1 cellular context compared by ENCODE assay signal in genomic region chr12:27906658-27907473, GRCh38.
TF ChIP-seq lines count a peak whose summit lies in the region.

No MANE protein-coding gene starts in this region.

TF ChIP-seq in K562, 482 proteins besides CTCF, POLR2A, EP300 and RAD21 (continued from another document and continues in another):
- no peak for TF ChIP-seq ZNF436 (CRISPR knock-in tag; IDR thresholded peaks at IDR 0.05)
- no peak for TF ChIP-seq NRF1 (conservative IDR thresholded peaks at IDR 0.05 in 1 of 2, IDR thresholded peaks at IDR 0.05 in 1 of 2)
- TF ChIP-seq ZNF146 (CRISPR knock-in tag; IDR thresholded peaks at IDR 0.05; ENCODE audit: unreplicated experiment), result no peak
- no peak for TF ChIP-seq ZBTB17 (CRISPR knock-in tag; IDR thresholded peaks at IDR 0.05)
- no peak for TF ChIP-seq ZNF316 (IDR thresholded peaks at IDR 0.05)
- peak; percentile 61 for TF ChIP-seq MGA (IDR thresholded peaks at IDR 0.05)
- TF ChIP-seq HEY1 (CRISPR knock-in tag; IDR thresholded peaks at IDR 0.05; ENCODE audit: borderline replicate concordance), result no peak
- TF ChIP-seq ZNF165 (CRISPR knock-in tag; IDR thresholded peaks at IDR 0.05; ENCODE audit: borderline replicate concordance), result no peak
- no peak for TF ChIP-seq ZNF263 (CRISPR knock-in tag; IDR thresholded peaks at IDR 0.05; ENCODE audit: borderline replicate concordance)
- no peak for TF ChIP-seq ZFP36 (IDR thresholded peaks at IDR 0.05; ENCODE audit: low read depth, low read length, partially characterized antibody)
- TF ChIP-seq NCOR1 (IDR thresholded peaks at IDR 0.05), result no peak
- TF ChIP-seq, protein P1, sequence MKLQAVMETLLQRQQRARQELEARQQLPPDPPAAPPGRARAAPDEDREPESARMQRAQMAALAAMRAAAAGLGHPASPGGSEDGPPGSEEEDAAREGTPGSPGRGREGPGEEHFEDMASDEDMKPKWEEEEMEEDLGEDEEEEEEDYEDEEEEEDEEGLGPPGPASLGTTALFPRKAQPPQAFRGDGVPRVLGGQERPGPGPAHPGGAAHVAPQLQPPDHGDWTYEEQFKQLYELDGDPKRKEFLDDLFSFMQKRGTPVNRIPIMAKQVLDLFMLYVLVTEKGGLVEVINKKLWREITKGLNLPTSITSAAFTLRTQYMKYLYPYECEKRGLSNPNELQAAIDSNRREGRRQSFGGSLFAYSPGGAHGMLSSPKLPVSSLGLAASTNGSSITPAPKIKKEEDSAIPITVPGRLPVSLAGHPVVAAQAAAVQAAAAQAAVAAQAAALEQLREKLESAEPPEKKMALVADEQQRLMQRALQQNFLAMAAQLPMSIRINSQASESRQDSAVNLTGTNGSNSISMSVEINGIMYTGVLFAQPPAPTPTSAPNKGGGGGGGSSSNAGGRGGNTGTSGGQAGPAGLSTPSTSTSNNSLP (IDR thresholded peaks at IDR 0.05; ENCODE audit: borderline replicate concordance, low read depth, low read length), result no peak
- TF ChIP-seq POLR2AphosphoS2 (IDR thresholded peaks at IDR 0.05; ENCODE audit: low read length), result no peak
- no peak for TF ChIP-seq ZNF324 (CRISPR knock-in tag; IDR thresholded peaks at IDR 0.05)
- TF ChIP-seq, protein P2, sequence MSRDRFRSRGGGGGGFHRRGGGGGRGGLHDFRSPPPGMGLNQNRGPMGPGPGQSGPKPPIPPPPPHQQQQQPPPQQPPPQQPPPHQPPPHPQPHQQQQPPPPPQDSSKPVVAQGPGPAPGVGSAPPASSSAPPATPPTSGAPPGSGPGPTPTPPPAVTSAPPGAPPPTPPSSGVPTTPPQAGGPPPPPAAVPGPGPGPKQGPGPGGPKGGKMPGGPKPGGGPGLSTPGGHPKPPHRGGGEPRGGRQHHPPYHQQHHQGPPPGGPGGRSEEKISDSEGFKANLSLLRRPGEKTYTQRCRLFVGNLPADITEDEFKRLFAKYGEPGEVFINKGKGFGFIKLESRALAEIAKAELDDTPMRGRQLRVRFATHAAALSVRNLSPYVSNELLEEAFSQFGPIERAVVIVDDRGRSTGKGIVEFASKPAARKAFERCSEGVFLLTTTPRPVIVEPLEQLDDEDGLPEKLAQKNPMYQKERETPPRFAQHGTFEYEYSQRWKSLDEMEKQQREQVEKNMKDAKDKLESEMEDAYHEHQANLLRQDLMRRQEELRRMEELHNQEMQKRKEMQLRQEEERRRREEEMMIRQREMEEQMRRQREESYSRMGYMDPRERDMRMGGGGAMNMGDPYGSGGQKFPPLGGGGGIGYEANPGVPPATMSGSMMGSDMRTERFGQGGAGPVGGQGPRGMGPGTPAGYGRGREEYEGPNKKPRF (IDR thresholded peaks at IDR 0.05; ENCODE audit: low read depth, low read length), result no peak
- TF ChIP-seq ZNF175 (CRISPR knock-in tag; IDR thresholded peaks at IDR 0.05; ENCODE audit: low read depth), result peak; percentile 69
- TF ChIP-seq MAFK (IDR thresholded peaks at IDR 0.05; ENCODE audit: low read length), result no peak
- TF ChIP-seq HMG20B (CRISPR knock-in tag; IDR thresholded peaks at IDR 0.05), result no peak
- no peak for TF ChIP-seq SAP30 (IDR thresholded peaks at IDR 0.05; ENCODE audit: borderline replicate concordance, insufficient read depth, low read depth, low read length, poor library complexity, severe bottlenecking)
- TF ChIP-seq ZBTB8A (IDR thresholded peaks at IDR 0.05; ENCODE audit: partially characterized antibody), result no peak
- TF ChIP-seq, protein P3, sequence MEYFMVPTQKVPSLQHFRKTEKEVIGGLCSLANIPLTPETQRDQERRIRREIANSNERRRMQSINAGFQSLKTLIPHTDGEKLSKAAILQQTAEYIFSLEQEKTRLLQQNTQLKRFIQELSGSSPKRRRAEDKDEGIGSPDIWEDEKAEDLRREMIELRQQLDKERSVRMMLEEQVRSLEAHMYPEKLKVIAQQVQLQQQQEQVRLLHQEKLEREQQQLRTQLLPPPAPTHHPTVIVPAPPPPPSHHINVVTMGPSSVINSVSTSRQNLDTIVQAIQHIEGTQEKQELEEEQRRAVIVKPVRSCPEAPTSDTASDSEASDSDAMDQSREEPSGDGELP (CRISPR knock-in tag; IDR thresholded peaks at IDR 0.05; ENCODE audit: borderline replicate concordance), result no peak
- no peak for TF ChIP-seq ZNF134 (CRISPR knock-in tag; conservative IDR thresholded peaks at IDR 0.05)
- TF ChIP-seq MXI1 (IDR thresholded peaks at IDR 0.05; ENCODE audit: low read depth, low read length), result no peak
- TF ChIP-seq BMI1 (IDR thresholded peaks at IDR 0.05; ENCODE audit: low read length), result no peak
- TF ChIP-seq, protein P4, sequence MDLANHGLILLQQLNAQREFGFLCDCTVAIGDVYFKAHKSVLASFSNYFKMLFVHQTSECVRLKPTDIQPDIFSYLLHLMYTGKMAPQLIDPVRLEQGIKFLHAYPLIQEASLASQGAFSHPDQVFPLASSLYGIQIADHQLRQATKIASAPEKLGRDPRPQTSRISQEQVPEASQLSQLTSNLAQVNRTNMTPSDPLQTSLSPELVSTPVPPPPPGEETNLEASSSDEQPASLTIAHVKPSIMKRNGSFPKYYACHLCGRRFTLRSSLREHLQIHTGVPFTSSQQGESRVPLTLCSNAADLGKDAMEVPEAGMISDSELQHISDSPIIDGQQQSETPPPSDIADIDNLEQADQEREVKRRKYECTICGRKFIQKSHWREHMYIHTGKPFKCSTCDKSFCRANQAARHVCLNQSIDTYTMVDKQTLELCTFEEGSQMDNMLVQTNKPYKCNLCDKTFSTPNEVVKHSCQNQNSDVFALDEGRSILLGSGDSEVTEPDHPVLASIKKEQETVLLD (IDR thresholded peaks at IDR 0.05), result no peak
- TF ChIP-seq NELFE (IDR thresholded peaks at IDR 0.05; ENCODE audit: insufficient read depth, insufficient read length), result no peak
- TF ChIP-seq HNRNPLL (IDR thresholded peaks at IDR 0.05; ENCODE audit: low read depth, low read length, poor library complexity, severe bottlenecking), result no peak
- no peak for TF ChIP-seq SNAPC5 (CRISPR knock-in tag; IDR thresholded peaks at IDR 0.05)
- no peak for TF ChIP-seq ZFP30 (CRISPR knock-in tag; IDR thresholded peaks at IDR 0.05; ENCODE audit: borderline replicate concordance)
- no peak for TF ChIP-seq PREB (CRISPR knock-in tag; IDR thresholded peaks at IDR 0.05)
- TF ChIP-seq, protein P5, sequence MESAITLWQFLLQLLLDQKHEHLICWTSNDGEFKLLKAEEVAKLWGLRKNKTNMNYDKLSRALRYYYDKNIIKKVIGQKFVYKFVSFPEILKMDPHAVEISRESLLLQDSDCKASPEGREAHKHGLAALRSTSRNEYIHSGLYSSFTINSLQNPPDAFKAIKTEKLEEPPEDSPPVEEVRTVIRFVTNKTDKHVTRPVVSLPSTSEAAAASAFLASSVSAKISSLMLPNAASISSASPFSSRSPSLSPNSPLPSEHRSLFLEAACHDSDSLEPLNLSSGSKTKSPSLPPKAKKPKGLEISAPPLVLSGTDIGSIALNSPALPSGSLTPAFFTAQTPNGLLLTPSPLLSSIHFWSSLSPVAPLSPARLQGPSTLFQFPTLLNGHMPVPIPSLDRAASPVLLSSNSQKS (CRISPR knock-in tag; IDR thresholded peaks at IDR 0.05), result no peak
- no peak for TF ChIP-seq GATAD2B (IDR thresholded peaks at IDR 0.05; ENCODE audit: borderline replicate concordance)
- no peak for TF ChIP-seq LCOR (CRISPR knock-in tag; IDR thresholded peaks at IDR 0.05)
- no peak for TF ChIP-seq YY1 (IDR thresholded peaks at IDR 0.05; ENCODE audit: borderline replicate concordance in 1 of 3, control insufficient read depth in 1 of 3, extremely low read depth in 1 of 3, insufficient read depth in 3 of 3, insufficient read length in 1 of 3, insufficient replicate concordance in 2 of 3, low read depth in 1 of 3, low read length in 2 of 3)
- TF ChIP-seq SRSF7 (optimal IDR thresholded peaks at IDR 0.05; ENCODE audit: low read depth, low read length), result no peak
- no peak for TF ChIP-seq ZNF77 (CRISPR knock-in tag; IDR thresholded peaks at IDR 0.05)
- peak; percentile 11; the same call in 1 of the 2 replicates for TF ChIP-seq CXXC5 (CRISPR knock-in tag; IDR thresholded peaks at IDR 0.05)
- TF ChIP-seq BACH1 (tag; IDR thresholded peaks at IDR 0.05), result no peak
- TF ChIP-seq POLR3G (IDR thresholded peaks at IDR 0.05; ENCODE audit: extremely low read depth, insufficient read length, insufficient replicate concordance), result no peak
- no peak for TF ChIP-seq ZNF282 (CRISPR knock-in tag; IDR thresholded peaks at IDR 0.05)
- TF ChIP-seq FOXP1 (CRISPR knock-in tag; IDR thresholded peaks at IDR 0.05), result no peak
- no peak for TF ChIP-seq POLR3A (IDR thresholded peaks at IDR 0.05; ENCODE audit: borderline replicate concordance, extremely low read depth, insufficient read depth, insufficient read length)
